In the genomic region with DNA sequence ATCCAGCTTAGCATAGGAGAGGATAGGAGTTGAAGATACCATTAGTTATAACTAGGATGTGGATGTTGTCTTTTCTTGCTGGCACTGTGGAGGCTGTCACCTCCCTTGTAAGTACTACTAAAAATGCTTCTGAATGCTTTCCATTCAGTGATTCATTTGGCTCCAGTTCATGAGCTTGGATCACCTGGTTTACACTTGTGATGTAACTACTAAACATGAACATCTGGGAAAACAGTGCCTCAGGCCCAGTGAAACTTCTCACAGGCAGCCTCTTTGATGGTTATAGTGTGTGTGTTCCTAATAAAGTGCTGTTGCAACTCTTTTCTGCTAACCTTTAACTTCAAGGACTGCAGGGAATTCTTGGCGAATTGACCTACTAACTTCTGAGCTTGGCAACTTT, we compare ENCODE assay signal across 19 cellular contexts. TPM values are rescaled to one million over a fixed set of nuclear protein-coding genes. Genes with fewer than 3 reads are reported as not detected.
DNase-seq lines count a peak whose midpoint lies in the region; ATAC-seq, FAIRE-seq and TF ChIP-seq lines count a peak whose summit lies in the region.
"Had no signal": no experiment of that assay in that cellular context is flagged by ENCODE, and none has a peak within 500 bp of the region (broad histone marks: within the 10 kb centered on the region; RNA-seq: fewer than 3 reads in every experiment).

No MANE protein-coding gene starts in this region.

- FAIRE-seq in GM12892 (lab: Jason Lieb, UNC), result no peak
- FAIRE-seq: H1, HepG2 had no signal

- no peak for TF ChIP-seq CTCF in HFF-Myc (IDR thresholded peaks at IDR 0.05; ENCODE audit: low read depth, low read length, missing control alignments)

- DNase-seq in HFF-Myc (ENCODE audit: extremely low read depth, low read depth) (peak; percentile 12), astrocyte of the hippocampus (ENCODE audit: low read depth, low spot score) (peak; percentile 31), foreskin melanocyte (peak; percentile 3), renal cortical epithelial cell (ENCODE audit: low read depth) (peak; percentile 98), globus pallidus (ENCODE audit: low spot score) (no peak), GM12892 (ENCODE audit: insufficient read length) (no peak), DMS 273 treated with DMSO at 0.1 percent for 48 hours (lab: John Stamatoyannopoulos, UW) (no peak)
- DNase-seq: activated CD4-positive, alpha-beta memory T cell treated with anti-CD3 and anti-CD28 coated beads for 36 hours; aorta; effector CD8-positive, alpha-beta T cell; NCI-H1436 treated with DMSO at 0.1 percent for 48 hours; NCI-H2171 treated with DMSO at 0.1 percent for 48 hours; NCI-H82; SK-N-SH; stimulated activated naive B cell treated with anti-CD40 and anti-IgM and Interleukin-4, amounts not matched to agents 10 μg/mL and 1 μg/mL and 100 μg/mL, for 72 hours had no signal

- ATAC-seq in HG02623 (IDR thresholded peaks at IDR 0.05; ENCODE audit: unreplicated experiment), result no peak
- ATAC-seq: HepG2; stimulated activated naive B cell treated with anti-CD40 and anti-IgM and Interleukin-4, amounts not matched to agents 10 μg/mL and 1 μg/mL and 100 μg/mL, for 72 hours had no signal

- no peak overlapping the region for H3K4me3 ChIP-seq in HFF-Myc (replicated peaks; ENCODE audit: low read depth, low read length)
- H3K4me3 ChIP-seq: right atrium auricular region had no signal

- TF ChIP-seq POLR2A in GM12892 (IDR thresholded peaks at IDR 0.05; ENCODE audit: low read depth, low read length), result no peak

RNA-seq across cellular contexts. Expression of a gene that starts 13.0 kb away (rescaled TPM):
- total RNA-seq in renal cortical epithelial cell, result 0.25 and 6.4 TPM in 2 replicates
- 0.06 TPM for polyA plus RNA-seq in GM12892 (2012; ENCODE audit: missing spikeins)
- total RNA-seq: activated CD4-positive, alpha-beta memory T cell treated with anti-CD3 and anti-CD28 coated beads for 36 hours; aorta had no signal
- polyA plus RNA-seq: HepG2, SK-N-SH had no signal

Comparison
In these comparisons a context has a peak if more than half of its experiments do, and no peak if none do; other contexts are left out.
1. DNase-seq: peak in HFF-Myc (single experiment), astrocyte of the hippocampus (single experiment), foreskin melanocyte (single experiment) and renal cortical epithelial cell (single experiment); none in globus pallidus (single experiment), GM12892 (single experiment) and DMS 273 treated with DMSO at 0.1 percent for 48 hours (single experiment).